In the genomic region with DNA sequence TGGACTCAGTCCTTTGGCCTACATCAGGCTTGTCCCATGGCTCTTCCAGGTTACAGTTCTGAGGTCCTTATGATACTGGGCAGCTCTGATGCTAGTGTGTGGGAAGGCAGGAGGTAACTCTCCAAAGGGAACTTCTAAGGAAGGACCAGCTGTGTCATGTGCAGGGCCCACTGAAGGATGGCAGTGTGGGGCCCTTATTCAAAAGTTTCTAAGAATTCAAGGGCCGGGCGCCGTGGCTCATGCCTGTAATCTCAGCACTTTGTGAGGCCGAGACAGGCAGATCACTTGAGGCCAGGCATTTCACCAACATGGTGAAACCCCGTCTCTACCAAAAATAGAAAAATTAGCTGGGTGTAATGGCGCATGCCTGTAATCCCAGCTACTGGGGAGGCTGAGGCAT, we compare ENCODE assay signal across 24 cellular contexts.
DNase-seq lines count a peak whose midpoint lies in the region; ATAC-seq, FAIRE-seq and TF ChIP-seq lines count a peak whose summit lies in the region.
"Had no signal": no experiment of that assay in that cellular context is flagged by ENCODE, and none has a peak within 500 bp of the region (broad histone marks: within the 10 kb centered on the region; RNA-seq: fewer than 3 reads in every experiment).

No MANE protein-coding gene starts in this region.

- no peak overlapping the region for H3K9ac ChIP-seq in astrocyte (ENCODE audit: low read length)
- no peak overlapping the region for H3K9ac ChIP-seq in neural progenitor cell
- no peak overlapping the region for H3K9ac ChIP-seq in trophoblast cell (ENCODE audit: low read length)
- no peak overlapping the region for H3K9ac ChIP-seq in smooth muscle cell (ENCODE audit: low read depth)
- H3K9ac ChIP-seq: BLaER1, GM23248 had no signal

- H2AFZ ChIP-seq in GM23338 (no peak overlapping the region), astrocyte (ENCODE audit: low read depth, low read length) (no peak overlapping the region), neural progenitor cell (replicated peaks) (no peak overlapping the region), trophoblast cell (ENCODE audit: insufficient read depth, low read length, poor library complexity) (no peak overlapping the region), smooth muscle cell (ENCODE audit: low read depth) (no peak overlapping the region)
- H2AFZ ChIP-seq: GM23248 had no signal

- H3K27ac ChIP-seq in GM23338 (ENCODE audit: low read depth): no peak overlapping the region
- H3K27ac ChIP-seq in astrocyte (ENCODE audit: low read depth, low read length): no peak overlapping the region
- H3K27ac ChIP-seq in neural progenitor cell: no peak overlapping the region
- peak overlapping the region; percentile 56 for H3K27ac ChIP-seq in trophoblast cell (ENCODE audit: low read depth, low read length)
- no peak overlapping the region for H3K27ac ChIP-seq in smooth muscle cell (ENCODE audit: low read depth)
- H3K27ac ChIP-seq: 22Rv1, BLaER1, C4-2B, GM23248 had no signal

- H4K91ac ChIP-seq in trophoblast cell (ENCODE audit: low read depth, low read length): peak overlapping the region; percentile 97

- H3K79me2 ChIP-seq in GM23338 (replicated peaks; ENCODE audit: insufficient read depth) (no peaks in the 10 kb centered on the region), astrocyte (ENCODE audit: insufficient read depth, low read length) (no peaks in the 10 kb centered on the region), neural progenitor cell (ENCODE audit: low read depth) (no peaks in the 10 kb centered on the region), trophoblast cell (ENCODE audit: control insufficient read depth, insufficient read depth, low read length, poor library complexity) (no peaks in the 10 kb centered on the region), smooth muscle cell (ENCODE audit: low read depth) (no peaks in the 10 kb centered on the region)

- peaks cover 4% of the 10 kb centered on the region for H3K27me3 Mint-ChIP-seq in GM23338 (ENCODE audit: insufficient read depth, low read depth, poor library complexity)
- H3K27me3 Mint-ChIP-seq in astrocyte (ENCODE audit: low read depth, unreplicated experiment): peaks cover 2% of the 10 kb centered on the region
- H3K27me3 Mint-ChIP-seq in neural progenitor cell (ENCODE audit: insufficient read depth, low read depth): peaks cover 9% of the 10 kb centered on the region
- H3K27me3 Mint-ChIP-seq: B cell had no signal

- H3K36me3 ChIP-seq in GM23338 (ENCODE audit: insufficient read depth) (no peaks in the 10 kb centered on the region), astrocyte (ENCODE audit: insufficient read depth, low read length) (no peaks in the 10 kb centered on the region), neural progenitor cell (no peaks in the 10 kb centered on the region), trophoblast cell (ENCODE audit: control insufficient read depth in 1 of 2, insufficient read depth in 2 of 2, low read length in 2 of 2) (no peaks in the 10 kb centered on the region), smooth muscle cell (ENCODE audit: low read depth) (no peaks in the 10 kb centered on the region)
- H3K36me3 ChIP-seq: BLaER1, HAP-1 had no signal

- H3K4me1 Mint-ChIP-seq in GM23338: peaks cover 20% of the 10 kb centered on the region
- peaks cover 28% of the 10 kb centered on the region for H3K4me1 Mint-ChIP-seq in astrocyte (ENCODE audit: low read depth, unreplicated experiment)
- H3K4me1 Mint-ChIP-seq in neural progenitor cell: peaks cover 46% of the 10 kb centered on the region
- H3K4me1 Mint-ChIP-seq: CD4-positive, CD25-positive, alpha-beta regulatory T cell had no signal

- H3F3A ChIP-seq in GM23338 (replicated peaks; ENCODE audit: low read depth): no peaks in the 10 kb centered on the region
- no peaks in the 10 kb centered on the region for H3F3A ChIP-seq in neural progenitor cell (ENCODE audit: low read depth)
- peaks cover 5% of the 10 kb centered on the region for H3F3A ChIP-seq in smooth muscle cell (ENCODE audit: low read depth)

- H3K4me1 ChIP-seq in GM23338 (ENCODE audit: insufficient read depth): no peaks in the 10 kb centered on the region; the same call in 1 of the 2 replicates
- H3K4me1 ChIP-seq in astrocyte (ENCODE audit: insufficient read depth, low read length): peaks cover 8% of the 10 kb centered on the region
- peaks cover 5% of the 10 kb centered on the region for H3K4me1 ChIP-seq in neural progenitor cell
- peaks cover 14 to 20% of the 10 kb centered on the region in 2 experiments for H3K4me1 ChIP-seq in trophoblast cell (ENCODE audit: control insufficient read depth in 1 of 2, insufficient read depth in 2 of 2, low read length in 2 of 2)
- no peaks in the 10 kb centered on the region for H3K4me1 ChIP-seq in smooth muscle cell (ENCODE audit: low read depth)
- H3K4me1 ChIP-seq: HAP-1 had no signal

- H3K23ac ChIP-seq in trophoblast cell (ENCODE audit: low read length): no peak overlapping the region

- FAIRE-seq in astrocyte (lab: Jason Lieb, UNC): no peak
- FAIRE-seq: A204.1, G401.6, GM12878, GM19239, H54 had no signal

- H3K36me3 Mint-ChIP-seq in GM23338 (ENCODE audit: low read depth) (no peaks in the 10 kb centered on the region), astrocyte (ENCODE audit: low read depth, unreplicated experiment) (no peaks in the 10 kb centered on the region), neural progenitor cell (no peaks in the 10 kb centered on the region)
- H3K36me3 Mint-ChIP-seq: CD4-positive, CD25-positive, alpha-beta regulatory T cell; CD8-positive, alpha-beta T cell had no signal

- ATAC-seq in GM23338 (no peak), GM21576 (IDR thresholded peaks at IDR 0.05; ENCODE audit: unreplicated experiment) (no peak), GM21528 (IDR thresholded peaks at IDR 0.05; ENCODE audit: low FRiP score, unreplicated experiment) (no peak)
- ATAC-seq: CD8-positive, alpha-beta T cell; GM12878 had no signal

- H3K4me2 ChIP-seq in GM23338: no peak overlapping the region
- H3K4me2 ChIP-seq in astrocyte (ENCODE audit: low read length): no peak overlapping the region
- no peak overlapping the region for H3K4me2 ChIP-seq in neural progenitor cell
- no peak overlapping the region for H3K4me2 ChIP-seq in trophoblast cell (ENCODE audit: low read length)
- H3K4me2 ChIP-seq in smooth muscle cell: no peak overlapping the region
- H3K4me2 ChIP-seq: BLaER1 had no signal

- H3K27ac Mint-ChIP-seq in GM23338 (0 out of 2 replicates have a peak overlapping the region, but pooled peaks have one; percentile 28), astrocyte (ENCODE audit: unreplicated experiment) (peak overlapping the region; percentile 60), neural progenitor cell (peak overlapping the region; percentile 78)
- H3K27ac Mint-ChIP-seq: B cell; CD4-positive, CD25-positive, alpha-beta regulatory T cell; CD8-positive, alpha-beta T cell had no signal

- H3K4me3 ChIP-seq in GM23338 (no peak overlapping the region), astrocyte (ENCODE audit: insufficient read depth, low read depth, low read length) (no peak overlapping the region), neural progenitor cell (no peak overlapping the region), trophoblast cell (ENCODE audit: low read depth, low read length) (no peak overlapping the region), smooth muscle cell (no peak overlapping the region)
- H3K4me3 ChIP-seq: BLaER1, GM12878, GM23248, HAP-1 had no signal

- no peak for DNase-seq in GM23338 (ENCODE audit: low spot score)
- DNase-seq in astrocyte (ENCODE audit: low read depth): no peak
- DNase-seq in neural progenitor cell (ENCODE audit: low spot score): no peak
- DNase-seq in trophoblast cell: peak; percentile 69 to 70
- DNase-seq in GDM1 (lab: John Stamatoyannopoulos, UW): no peak
- no peak for DNase-seq in smooth muscle cell (lab: John Stamatoyannopoulos, UW; ENCODE audit: unreplicated experiment)
- DNase-seq: Caco-2; CD4-positive, CD25-positive, alpha-beta regulatory T cell; CD8-positive, alpha-beta T cell; DMS153; DND-41 had no signal

- 0 out of 2 replicates have a peak, but pooled peaks cover 5% of the 10 kb centered on the region for H3K9me2 ChIP-seq in GM23338 (ENCODE audit: insufficient read depth)

- peak overlapping the region; percentile 86 for H3K14ac ChIP-seq in trophoblast cell (ENCODE audit: low read length)

- H3K9me3 ChIP-seq in astrocyte (ENCODE audit: insufficient read depth, low read depth, low read length): no peaks in the 10 kb centered on the region
- H3K9me3 ChIP-seq in neural progenitor cell (ENCODE audit: low read depth): no peaks in the 10 kb centered on the region
- H3K9me3 ChIP-seq in trophoblast cell (ENCODE audit: insufficient read depth, low read depth, low read length): no peaks in the 10 kb centered on the region
- no peaks in the 10 kb centered on the region for H3K9me3 ChIP-seq in smooth muscle cell (replicated peaks; ENCODE audit: low read depth)
- H3K9me3 ChIP-seq: BLaER1, Caco-2, HAP-1 had no signal

- peak overlapping the region; percentile 91 for H2BK5ac ChIP-seq in trophoblast cell (ENCODE audit: low read depth, low read length, poor library complexity)

- no peak for TF ChIP-seq CTCF in GM23338 (conservative IDR thresholded peaks at IDR 0.05; ENCODE audit: low read depth in 2 of 2)
- TF ChIP-seq CTCF in astrocyte (IDR thresholded peaks at IDR 0.05; ENCODE audit: insufficient read depth, low read depth, low read length): no peak
- no peak for TF ChIP-seq CTCF in neural progenitor cell (IDR thresholded peaks at IDR 0.05)
- TF ChIP-seq CTCF in smooth muscle cell (IDR thresholded peaks at IDR 0.05; ENCODE audit: borderline replicate concordance, insufficient read depth, poor library complexity, severe bottlenecking): no peak

- H4K8ac ChIP-seq in trophoblast cell (ENCODE audit: low read depth, low read length): peak overlapping the region; percentile 67

- peak overlapping the region; percentile 86 for H3K18ac ChIP-seq in trophoblast cell (ENCODE audit: low read length)

- H2AK5ac ChIP-seq in trophoblast cell (ENCODE audit: low read length): peak overlapping the region; percentile 90

- no peaks in the 10 kb centered on the region for H4K20me1 ChIP-seq in GM23338 (replicated peaks; ENCODE audit: insufficient read depth)
- no peaks in the 10 kb centered on the region for H4K20me1 ChIP-seq in astrocyte (ENCODE audit: insufficient read depth, low read length)
- no peaks in the 10 kb centered on the region for H4K20me1 ChIP-seq in neural progenitor cell (ENCODE audit: low read depth)
- no peaks in the 10 kb centered on the region for H4K20me1 ChIP-seq in smooth muscle cell (ENCODE audit: low read depth)
- H4K20me1 ChIP-seq: BLaER1 had no signal

- WGBS in trophoblast cell (ENCODE audit: extremely low coverage, insufficient coverage, insufficient read length): no CpG with 5 or more reads among the region's 6 CpGs
- 90% methylated on average over 6 of the region's 6 CpGs for WGBS in smooth muscle cell (ENCODE audit: low lambda C conversion rate)

- H2BK12ac ChIP-seq in trophoblast cell (ENCODE audit: low read length): peak overlapping the region; percentile 98

- peak overlapping the region; percentile 99 for H2BK120ac ChIP-seq in trophoblast cell (ENCODE audit: insufficient read depth, low read length, poor library complexity)

- H3K79me1 ChIP-seq in trophoblast cell (ENCODE audit: low read length): peaks cover 20% of the 10 kb centered on the region

- H3K4ac ChIP-seq in trophoblast cell (ENCODE audit: low read depth, low read length): peak overlapping the region; percentile 85

- no peaks in the 10 kb centered on the region for H3K9me3 Mint-ChIP-seq in GM23338
- H3K9me3 Mint-ChIP-seq in astrocyte (ENCODE audit: unreplicated experiment): no peaks in the 10 kb centered on the region
- H3K9me3 Mint-ChIP-seq in neural progenitor cell: no peaks in the 10 kb centered on the region
- H3K9me3 Mint-ChIP-seq: CD4-positive, CD25-positive, alpha-beta regulatory T cell; CD8-positive, alpha-beta T cell had no signal

- H3K27me3 ChIP-seq in GM23338 (ENCODE audit: insufficient read depth): no peaks in the 10 kb centered on the region
- no peaks in the 10 kb centered on the region for H3K27me3 ChIP-seq in astrocyte (ENCODE audit: insufficient read depth, low read length)
- H3K27me3 ChIP-seq in neural progenitor cell: no peaks in the 10 kb centered on the region
- H3K27me3 ChIP-seq in trophoblast cell (ENCODE audit: insufficient read depth, low read length): no peaks in the 10 kb centered on the region
- H3K27me3 ChIP-seq in smooth muscle cell (ENCODE audit: low read depth): no peaks in the 10 kb centered on the region
- H3K27me3 ChIP-seq: BLaER1 had no signal

- peak overlapping the region; percentile 67 for H4K12ac ChIP-seq in trophoblast cell (ENCODE audit: low read depth, low read length)

- no peak overlapping the region for H3K4me3 Mint-ChIP-seq in GM23338
- H3K4me3 Mint-ChIP-seq in astrocyte (ENCODE audit: unreplicated experiment): no peak overlapping the region
- H3K4me3 Mint-ChIP-seq in neural progenitor cell: no peak overlapping the region
- H3K4me3 Mint-ChIP-seq: B cell; CD4-positive, CD25-positive, alpha-beta regulatory T cell; CD8-positive, alpha-beta T cell had no signal

Comparison
In these comparisons a context has a peak if more than half of its experiments do, and no peak if none do; other contexts are left out.
1. DNase-seq: peak in trophoblast cell (2 of 2); none in GM23338 (single experiment), astrocyte (single experiment), neural progenitor cell (single experiment), GDM1 (single experiment) and smooth muscle cell (single experiment).
2. H3K27ac Mint-ChIP-seq: peak in every context shown above with its lines; median percentile 78 in neural progenitor cell; 60 in astrocyte; 28 in GM23338.